In the genomic region with DNA sequence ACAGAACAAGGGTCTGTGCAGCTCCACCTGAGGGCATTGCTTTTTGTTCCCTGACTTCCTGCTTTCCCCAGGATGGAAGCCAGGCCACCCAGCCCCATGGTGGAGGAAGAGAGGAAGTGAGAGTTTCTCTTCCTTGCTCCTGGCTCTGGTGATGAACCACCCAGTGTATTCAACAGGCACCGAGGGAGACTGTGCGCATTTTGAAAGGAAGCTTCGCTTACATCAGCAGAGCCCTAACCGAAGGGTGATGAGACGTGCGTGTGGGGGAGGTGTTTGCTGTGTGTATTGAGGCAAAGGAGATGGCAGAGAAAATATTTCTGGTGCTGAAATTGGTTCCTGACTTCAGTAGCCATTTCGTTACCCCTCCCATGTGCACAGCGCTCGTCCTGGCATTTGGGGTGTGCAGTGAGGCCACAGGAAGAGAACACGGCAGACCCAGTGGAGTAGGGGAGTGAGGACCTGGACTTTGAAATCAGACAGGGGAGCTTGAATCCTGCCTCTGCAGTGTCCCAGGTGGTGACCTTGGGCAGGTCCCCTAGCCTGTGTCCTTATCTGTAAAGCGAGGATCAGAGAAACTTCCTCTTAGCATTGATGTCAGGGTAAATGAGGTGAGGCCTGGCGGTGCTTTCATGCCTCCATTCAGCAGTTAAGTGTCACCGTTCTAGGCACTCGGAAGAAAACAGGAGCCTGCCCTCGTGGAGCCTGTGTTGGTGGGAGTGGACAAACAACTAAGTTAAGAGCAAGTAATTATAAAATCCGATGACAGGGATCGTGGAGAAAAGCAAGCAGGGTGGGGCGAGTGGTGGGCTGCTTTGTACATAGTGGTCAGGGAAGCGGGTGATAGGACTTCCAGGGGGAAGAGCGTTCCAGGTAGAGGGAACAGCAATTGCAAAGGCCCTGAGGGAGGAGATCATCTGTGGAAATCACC, we compare ENCODE assay signal across 1 cellular context.
A peak's percentile ranks its signal among the peaks of the same experiment; 100 is the strongest.
TF ChIP-seq lines count a peak whose summit lies in the region.

No MANE protein-coding gene starts in this region.

TF ChIP-seq in HepG2, 621 proteins besides CTCF, POLR2A, EP300 and RAD21 (continued from another document and continues in another):
- TF ChIP-seq, protein P1, sequence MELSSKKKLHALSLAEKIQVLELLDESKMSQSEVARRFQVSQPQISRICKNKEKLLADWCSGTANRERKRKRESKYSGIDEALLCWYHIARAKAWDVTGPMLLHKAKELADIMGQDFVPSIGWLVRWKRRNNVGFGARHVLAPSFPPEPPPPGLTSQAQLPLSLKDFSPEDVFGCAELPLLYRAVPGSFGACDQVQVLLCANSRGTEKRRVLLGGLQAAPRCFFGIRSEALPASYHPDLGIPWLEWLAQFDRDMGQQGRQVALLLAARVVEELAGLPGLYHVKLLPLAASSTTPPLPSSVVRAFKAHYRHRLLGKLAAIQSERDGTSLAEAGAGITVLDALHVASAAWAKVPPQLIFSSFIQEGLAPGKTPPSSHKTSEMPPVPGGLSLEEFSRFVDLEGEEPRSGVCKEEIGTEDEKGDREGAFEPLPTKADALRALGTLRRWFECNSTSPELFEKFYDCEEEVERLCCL (CRISPR knock-in tag; IDR thresholded peaks at IDR 0.05; ENCODE audit: borderline replicate concordance): no peak
- TF ChIP-seq BRCA1 (CRISPR knock-in tag; IDR thresholded peaks at IDR 0.05) (peak; percentile 43; the same call in 1 of the 2 replicates), ATRX (CRISPR knock-in tag; IDR thresholded peaks at IDR 0.05; ENCODE audit: borderline replicate concordance) (no peak), EHMT2 (IDR thresholded peaks at IDR 0.05; ENCODE audit: borderline replicate concordance, low read depth, low read length) (no peak; the same call in 1 of the 2 replicates), IKZF4 (CRISPR knock-in tag; IDR thresholded peaks at IDR 0.05; ENCODE audit: borderline replicate concordance, low read depth, not compliant biosample characterization) (no peak), ARHGAP35 (CRISPR knock-in tag; IDR thresholded peaks at IDR 0.05; ENCODE audit: borderline replicate concordance) (no peak; the same call in 1 of the 2 replicates), ZNF296 (CRISPR knock-in tag; conservative IDR thresholded peaks at IDR 0.05) (peak; percentile 71; the same call in 1 of the 2 replicates), ZNF703 (CRISPR knock-in tag; IDR thresholded peaks at IDR 0.05; ENCODE audit: borderline replicate concordance) (no peak), ZNF18 (CRISPR knock-in tag; IDR thresholded peaks at IDR 0.05; ENCODE audit: insufficient replicate concordance) (no peak), NFKB2 (CRISPR knock-in tag; IDR thresholded peaks at IDR 0.05; ENCODE audit: borderline replicate concordance) (peak; percentile 57; the same call in 1 of the 2 replicates), TEAD3 (CRISPR knock-in tag; optimal IDR thresholded peaks at IDR 0.05; ENCODE audit: borderline replicate concordance) (peak; percentile 93), SYNCRIP (IDR thresholded peaks at IDR 0.05; ENCODE audit: insufficient read depth, low read depth, low read length) (no peak), ZSCAN9 (CRISPR knock-in tag; IDR thresholded peaks at IDR 0.05; ENCODE audit: borderline replicate concordance) (peak; percentile 98), ZBTB10 (CRISPR knock-in tag; IDR thresholded peaks at IDR 0.05; ENCODE audit: borderline replicate concordance) (peak; percentile 93), SMYD3 (CRISPR knock-in tag; IDR thresholded peaks at IDR 0.05) (peak; percentile 78), GMEB2 (CRISPR knock-in tag; IDR thresholded peaks at IDR 0.05; ENCODE audit: low read depth) (0 out of 2 replicates have a peak, but pooled peaks have one; percentile 39), ZBTB1 (CRISPR knock-in tag; IDR thresholded peaks at IDR 0.05; ENCODE audit: borderline replicate concordance) (no peak), PCBP2 (optimal IDR thresholded peaks at IDR 0.05; ENCODE audit: low read depth, low read length, poor library complexity, severe bottlenecking) (no peak), ZNF205 (CRISPR knock-in tag; IDR thresholded peaks at IDR 0.05) (peak; percentile 92), NCOA2 (CRISPR knock-in tag; IDR thresholded peaks at IDR 0.05) (peak; percentile 98), ZNF234 (CRISPR knock-in tag; conservative IDR thresholded peaks at IDR 0.05) (no peak), ZNF614 (CRISPR knock-in tag; IDR thresholded peaks at IDR 0.05; ENCODE audit: borderline replicate concordance) (peak; percentile 81; the same call in 1 of the 2 replicates), PATZ1 (CRISPR knock-in tag; IDR thresholded peaks at IDR 0.05) (peak; percentile 94), RBFOX2 (IDR thresholded peaks at IDR 0.05; ENCODE audit: low read depth, low read length) (no peak; the same call in 1 of the 2 replicates), SNAPC5 (CRISPR knock-in tag; IDR thresholded peaks at IDR 0.05; ENCODE audit: borderline replicate concordance) (peak; percentile 86; the same call in 1 of the 2 replicates), ZFP37 (CRISPR knock-in tag; IDR thresholded peaks at IDR 0.05; ENCODE audit: borderline replicate concordance) (peak; percentile 55; the same call in 1 of the 2 replicates), ZNF891 (CRISPR knock-in tag; IDR thresholded peaks at IDR 0.05) (no peak), ZNF317 (CRISPR knock-in tag; IDR thresholded peaks at IDR 0.05) (peak; percentile 86), MTA1 (CRISPR knock-in tag; IDR thresholded peaks at IDR 0.05; ENCODE audit: borderline replicate concordance) (peak; percentile 98), SMAD9 (CRISPR knock-in tag; IDR thresholded peaks at IDR 0.05) (no peak), ZNF335 (CRISPR knock-in tag; IDR thresholded peaks at IDR 0.05) (no peak; the same call in 1 of the 2 replicates), XRCC5 (optimal IDR thresholded peaks at IDR 0.05; ENCODE audit: low read length) (peak; percentile 87), HCFC1 (IDR thresholded peaks at IDR 0.05; ENCODE audit: low read depth, low read length) (no peak), CREB1 (IDR thresholded peaks at IDR 0.05) (no peak), CREB1 (CRISPR knock-in tag; IDR thresholded peaks at IDR 0.05) (peak; percentile 92), PAF1 (CRISPR knock-in tag; IDR thresholded peaks at IDR 0.05) (peak; percentile 97), ZMAT5 (CRISPR knock-in tag; IDR thresholded peaks at IDR 0.05; ENCODE audit: borderline replicate concordance, low read depth) (no peak), ZNF24 (IDR thresholded peaks at IDR 0.05) (no peak), ZNF282 (IDR thresholded peaks at IDR 0.05; ENCODE audit: partially characterized antibody) (no peak), RNF2 (conservative IDR thresholded peaks at IDR 0.05; ENCODE audit: low read depth) (no peak; the same call in 1 of the 2 replicates), ZNF124 (CRISPR knock-in tag; IDR thresholded peaks at IDR 0.05) (peak; percentile 58)
- TF ChIP-seq, protein P2, sequence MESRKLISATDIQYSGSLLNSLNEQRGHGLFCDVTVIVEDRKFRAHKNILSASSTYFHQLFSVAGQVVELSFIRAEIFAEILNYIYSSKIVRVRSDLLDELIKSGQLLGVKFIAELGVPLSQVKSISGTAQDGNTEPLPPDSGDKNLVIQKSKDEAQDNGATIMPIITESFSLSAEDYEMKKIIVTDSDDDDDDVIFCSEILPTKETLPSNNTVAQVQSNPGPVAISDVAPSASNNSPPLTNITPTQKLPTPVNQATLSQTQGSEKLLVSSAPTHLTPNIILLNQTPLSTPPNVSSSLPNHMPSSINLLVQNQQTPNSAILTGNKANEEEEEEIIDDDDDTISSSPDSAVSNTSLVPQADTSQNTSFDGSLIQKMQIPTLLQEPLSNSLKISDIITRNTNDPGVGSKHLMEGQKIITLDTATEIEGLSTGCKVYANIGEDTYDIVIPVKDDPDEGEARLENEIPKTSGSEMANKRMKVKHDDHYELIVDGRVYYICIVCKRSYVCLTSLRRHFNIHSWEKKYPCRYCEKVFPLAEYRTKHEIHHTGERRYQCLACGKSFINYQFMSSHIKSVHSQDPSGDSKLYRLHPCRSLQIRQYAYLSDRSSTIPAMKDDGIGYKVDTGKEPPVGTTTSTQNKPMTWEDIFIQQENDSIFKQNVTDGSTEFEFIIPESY (CRISPR knock-in tag; IDR thresholded peaks at IDR 0.05): no peak; the same call in none of the 2 replicates
